8 cellular contexts compared by ENCODE assay signal in genomic region chr19:40797166-40797962, GRCh38. TPM values are rescaled to one million over a fixed set of nuclear protein-coding genes. Genes with fewer than 3 reads are reported as not detected.
DNase-seq lines count a peak whose midpoint lies in the region; ATAC-seq and TF ChIP-seq lines count a peak whose summit lies in the region.

No MANE protein-coding gene starts in this region.

- no peaks in the 10 kb centered on the region for H3K27me3 Mint-ChIP-seq in MCF 10A (ENCODE audit: insufficient read depth, unreplicated experiment)
- no peaks in the 10 kb centered on the region for H3K27me3 Mint-ChIP-seq in naive thymus-derived CD4-positive, alpha-beta T cell

- peaks cover 14% of the 10 kb centered on the region for H3K36me3 Mint-ChIP-seq in MCF 10A (ENCODE audit: insufficient read depth, unreplicated experiment)
- H3K36me3 Mint-ChIP-seq in naive thymus-derived CD4-positive, alpha-beta T cell, result peaks cover 0 to 25% (median 6%) of the 10 kb centered on the region in 5 donors

- no peaks in the 10 kb centered on the region for H3K9me3 Mint-ChIP-seq in MCF 10A (ENCODE audit: unreplicated experiment)
- H3K9me3 Mint-ChIP-seq in naive thymus-derived CD4-positive, alpha-beta T cell, result no peaks in the 10 kb centered on the region

- DNase-seq in heart left ventricle, result no peak
- no peak for DNase-seq in Right ventricle myocardium superior
- no peak for DNase-seq in MCF 10A (ENCODE audit: unreplicated experiment)
- DNase-seq in naive thymus-derived CD4-positive, alpha-beta T cell, result no peak
- DNase-seq in vagina (ENCODE audit: extremely low spot score in 2 of 2), result no peak
- no peak for DNase-seq in stimulated activated CD4-positive, alpha-beta T cell treated with anti-CD3 and anti-CD28 coated beads, Interleukin-4, amount 100 ng/mL, for 24 hours

- H3K27ac ChIP-seq in heart left ventricle (peak overlapping the region in 11 of 12 donors; percentile 75 to 99 (median 97)), vagina (peak overlapping the region; percentile 91)
- H3K27ac ChIP-seq in naive thymus-derived CD4-positive, alpha-beta T cell (ENCODE audit: low read depth, low read length), result peak overlapping the region; percentile 90

- H3K9me3 ChIP-seq in heart left ventricle (no peaks in the 10 kb centered on the region), vagina (no peaks in the 10 kb centered on the region)
- H3K9me3 ChIP-seq in naive thymus-derived CD4-positive, alpha-beta T cell (ENCODE audit: control insufficient read depth in 2 of 3, low read length in 3 of 3), result no peaks in the 10 kb centered on the region

- peaks cover 21 to 35% (median 27%) of the 10 kb centered on the region in 12 donors for H3K4me1 ChIP-seq in heart left ventricle
- H3K4me1 ChIP-seq in naive thymus-derived CD4-positive, alpha-beta T cell (ENCODE audit: control insufficient read depth in 2 of 2, insufficient read depth in 2 of 2, low read length in 2 of 2), result peaks cover 25 to 29% of the 10 kb centered on the region in 2 donors
- peaks cover 36% of the 10 kb centered on the region for H3K4me1 ChIP-seq in vagina

- H3K36me3 ChIP-seq in heart left ventricle, result peaks cover 0 to 30% (median 18%) of the 10 kb centered on the region in 9 donors
- peaks cover 0 to 18% (median 0%) of the 10 kb centered on the region in 3 experiments for H3K36me3 ChIP-seq in naive thymus-derived CD4-positive, alpha-beta T cell (ENCODE audit: control insufficient read depth in 2 of 3, insufficient read depth in 3 of 3, low read length in 3 of 3)
- H3K36me3 ChIP-seq in vagina, result peaks cover 0 to 5% of the 10 kb centered on the region in 2 donors

- TF ChIP-seq CTCF in heart left ventricle (IDR thresholded peaks at IDR 0.05) (no peak), MCF 10A (IDR thresholded peaks at IDR 0.05; ENCODE audit: unreplicated experiment) (no peak), vagina (IDR thresholded peaks at IDR 0.05) (no peak)

- TF ChIP-seq POLR2A in heart left ventricle (IDR thresholded peaks at IDR 0.05) (no peak), vagina (IDR thresholded peaks at IDR 0.05) (no peak)

- H3K4me1 Mint-ChIP-seq in MCF 10A (ENCODE audit: insufficient read depth, unreplicated experiment), result peaks cover 30% of the 10 kb centered on the region
- H3K4me1 Mint-ChIP-seq in naive thymus-derived CD4-positive, alpha-beta T cell, result peaks cover 19 to 48% (median 39%) of the 10 kb centered on the region in 7 donors

- H3K4me3 ChIP-seq in heart left ventricle, result peak overlapping the region in 5 of 12 donors; percentile 89 to 99 (median 97)
- peak overlapping the region; percentile 77 for H3K4me3 ChIP-seq in naive thymus-derived CD4-positive, alpha-beta T cell (ENCODE audit: low read length)
- no peak overlapping the region for H3K4me3 ChIP-seq in vagina

- H3K27ac Mint-ChIP-seq in MCF 10A (ENCODE audit: low read depth, unreplicated experiment), result no peak overlapping the region
- peak overlapping the region; percentile 81 to 100 (median 98) for H3K27ac Mint-ChIP-seq in naive thymus-derived CD4-positive, alpha-beta T cell

- H3K27me3 ChIP-seq in heart left ventricle (no peaks in the 10 kb centered on the region), vagina (no peaks in the 10 kb centered on the region)
- H3K27me3 ChIP-seq in naive thymus-derived CD4-positive, alpha-beta T cell (ENCODE audit: control insufficient read depth in 2 of 2, insufficient read depth in 2 of 2, low read length in 2 of 2), result no peaks in the 10 kb centered on the region

- BruUV-seq in MCF 10A (replicated peaks; lab: Mats Ljungman, UMichigan), result no TSS peak

- WGBS in heart left ventricle, 4 donors, result 96 to 97% (median 96%) methylated on average over 14 of the region's 14 CpGs

- ATAC-seq in heart left ventricle, result no peak
- no peak for ATAC-seq in Right ventricle myocardium superior (ENCODE audit: poor library complexity)
- ATAC-seq in naive thymus-derived CD4-positive, alpha-beta T cell, result no peak
- ATAC-seq in HG02885 (IDR thresholded peaks at IDR 0.05; ENCODE audit: poor library complexity, unreplicated experiment), result no peak
- ATAC-seq in GM21526 (IDR thresholded peaks at IDR 0.05; ENCODE audit: low FRiP score, unreplicated experiment), result no peak

- intact Hi-C loops in heart left ventricle (cut with DNase I) (loop anchor here in 2 of 10 donors (5.0 kb wide), 1 partner anchor 45 kb away; the partner anchor contains the start of genes ACTMAP (in 2 of the 2) and SNRPA (in 2 of the 2)), Right ventricle myocardium superior (cut with DNase I) (no loop called here), MCF 10A (cut with micrococcal nuclease) (no loop called here), vagina (cut with DNase I) (loop anchor here (5.0 kb wide), 1 partner anchor 80 kb away; the partner anchor contains the start of genes COQ8B and ITPKC)
- intact Hi-C loops in naive thymus-derived CD4-positive, alpha-beta T cell (cut with micrococcal nuclease), result loop anchor here in 1 of 2 donors (5.0 kb wide), 2 partner anchors 185 to 370 kb away; partner anchors contain the start of gene SERTAD1

- POLR2A ChIA-PET in MCF 10A (lab: Yijun Ruan, JAX), result interaction anchor here (0.7 to 3.5 kb wide), 9 partner anchors 10 to 425 kb away, joined by 3 to 57 read pairs (median 4); partner anchors contain the start of genes ACTMAP, COQ8B, ITPKC and RAB4B
- POLR2A ChIA-PET in naive thymus-derived CD4-positive, alpha-beta T cell (lab: Charles Lee), result interaction anchor here (0.6 to 5.5 kb wide), 14 partner anchors 9 to 348 kb away, joined by 3 to 89 read pairs (median 6); partner anchors contain the start of genes ACTMAP, COQ8B, ITPKC and MIA

- CTCF ChIA-PET in MCF 10A (lab: Yijun Ruan, JAX), result interaction anchor here (0.5 to 1.5 kb wide), 4 partner anchors 19 to 438 kb away, joined by 3 to 5 read pairs (median 4); partner anchors contain the start of gene RAB4B
- CTCF ChIA-PET in naive thymus-derived CD4-positive, alpha-beta T cell (lab: Charles Lee), result interaction anchor here (0.5 to 2.6 kb wide), 8 partner anchors 10 to 745 kb away, joined by 3 to 21 read pairs (median 6); partner anchors contain the start of genes ACTMAP, RAB4B and SNRPA

- H3K4me3 Mint-ChIP-seq in MCF 10A (ENCODE audit: unreplicated experiment), result peak overlapping the region; percentile 29
- peak overlapping the region; percentile 21 to 100 (median 93) for H3K4me3 Mint-ChIP-seq in naive thymus-derived CD4-positive, alpha-beta T cell

RNA-seq across cellular contexts. Expression of gene EGLN2, which starts 1.6 kb away (rescaled TPM):
- total RNA-seq in heart left ventricle, result 10 to 100 TPM; 38.1 to 85.1 (median 49.2) TPM
- polyA plus RNA-seq in heart left ventricle, result 10 to 100 TPM; 53.5 to 91.8 TPM
- total RNA-seq in Right ventricle myocardium superior, result 65.4 TPM
- 55.6 and 62.7 TPM in 2 replicates for total RNA-seq in MCF 10A (2022)
- total RNA-seq in naive thymus-derived CD4-positive, alpha-beta T cell, result 100 to 1,000 TPM; 122 to 239 (median 157) TPM
- polyA plus RNA-seq in naive thymus-derived CD4-positive, alpha-beta T cell, result 100 to 1,000 TPM; 154 to 254 TPM
- total RNA-seq in vagina, result 76.9 TPM

RNA-seq across cellular contexts. Expression of gene RAB4B, which starts 19.3 kb away (rescaled TPM):
- total RNA-seq in heart left ventricle (10 to 100 TPM; 12.3 to 31.3 (median 15.0) TPM), Right ventricle myocardium superior (12.6 TPM), MCF 10A (2022) (10.1 and 13.2 TPM in 2 replicates), vagina (22.3 TPM)
- 10 to 100 TPM; 23.7 to 50.1 TPM for polyA plus RNA-seq in heart left ventricle
- total RNA-seq in naive thymus-derived CD4-positive, alpha-beta T cell, result 10 to 100 TPM; 37.6 to 63.0 (median 52.5) TPM
- polyA plus RNA-seq in naive thymus-derived CD4-positive, alpha-beta T cell, result 10 to 100 TPM; 54.7 to 65.2 TPM

RNA-seq across cellular contexts. Expression of gene MIA, which starts 22.0 kb away (rescaled TPM):
- 1 to 10 TPM in 2 of 9 donors, under 1 TPM in 2, not detected in 5; 0.72 to 3.0 (median 0.99) TPM for total RNA-seq in heart left ventricle
- 1 to 10 TPM in 1 of 2 donors, under 1 TPM in 1; 0.99 to 1.0 TPM for polyA plus RNA-seq in heart left ventricle
- total RNA-seq in Right ventricle myocardium superior, result not detected
- total RNA-seq in MCF 10A (2022), result 0.70 TPM in 1 of 2 replicates, not detected in the other
- 1 to 10 TPM in 2 of 5 experiments, not detected in 3; 4.9 to 7.2 TPM for total RNA-seq in naive thymus-derived CD4-positive, alpha-beta T cell
- polyA plus RNA-seq in naive thymus-derived CD4-positive, alpha-beta T cell, result not detected
- total RNA-seq in vagina, result 11.0 TPM

RNA-seq across cellular contexts. Expression of gene SNRPA, which starts 46.4 kb away (rescaled TPM):
- total RNA-seq in heart left ventricle (10 to 100 TPM; 22.5 to 50.2 (median 31.6) TPM), Right ventricle myocardium superior (27.7 TPM), MCF 10A (2022) (108 and 160 TPM in 2 replicates), vagina (72.7 TPM)
- 10 to 100 TPM; 23.5 to 32.3 TPM for polyA plus RNA-seq in heart left ventricle
- 100 to 1,000 TPM in 1 of 5 experiments, 10 to 100 TPM in 4; 64.1 to 166 (median 72.7) TPM for total RNA-seq in naive thymus-derived CD4-positive, alpha-beta T cell
- polyA plus RNA-seq in naive thymus-derived CD4-positive, alpha-beta T cell, result 10 to 100 TPM; 44.1 to 57.2 TPM

RNA-seq across cellular contexts. Expression of gene ACTMAP, which starts 47.1 kb away (rescaled TPM):
- 10 to 100 TPM in 3 of 9 donors, 1 to 10 TPM in 6; 4.2 to 11.1 (median 8.6) TPM for total RNA-seq in heart left ventricle
- 1 to 10 TPM; 4.5 to 7.7 TPM for polyA plus RNA-seq in heart left ventricle
- 5.2 TPM for total RNA-seq in Right ventricle myocardium superior
- total RNA-seq in MCF 10A (2022), result 19.3 and 21.2 TPM in 2 replicates
- 10 to 100 TPM in 1 of 5 experiments, 1 to 10 TPM in 4; 5.5 to 13.7 (median 7.8) TPM for total RNA-seq in naive thymus-derived CD4-positive, alpha-beta T cell
- 1 to 10 TPM; 3.2 to 3.6 TPM for polyA plus RNA-seq in naive thymus-derived CD4-positive, alpha-beta T cell
- 2.2 TPM for total RNA-seq in vagina
